Comparison of ENCODE assay signal across 1 cellular context in the genomic region with DNA sequence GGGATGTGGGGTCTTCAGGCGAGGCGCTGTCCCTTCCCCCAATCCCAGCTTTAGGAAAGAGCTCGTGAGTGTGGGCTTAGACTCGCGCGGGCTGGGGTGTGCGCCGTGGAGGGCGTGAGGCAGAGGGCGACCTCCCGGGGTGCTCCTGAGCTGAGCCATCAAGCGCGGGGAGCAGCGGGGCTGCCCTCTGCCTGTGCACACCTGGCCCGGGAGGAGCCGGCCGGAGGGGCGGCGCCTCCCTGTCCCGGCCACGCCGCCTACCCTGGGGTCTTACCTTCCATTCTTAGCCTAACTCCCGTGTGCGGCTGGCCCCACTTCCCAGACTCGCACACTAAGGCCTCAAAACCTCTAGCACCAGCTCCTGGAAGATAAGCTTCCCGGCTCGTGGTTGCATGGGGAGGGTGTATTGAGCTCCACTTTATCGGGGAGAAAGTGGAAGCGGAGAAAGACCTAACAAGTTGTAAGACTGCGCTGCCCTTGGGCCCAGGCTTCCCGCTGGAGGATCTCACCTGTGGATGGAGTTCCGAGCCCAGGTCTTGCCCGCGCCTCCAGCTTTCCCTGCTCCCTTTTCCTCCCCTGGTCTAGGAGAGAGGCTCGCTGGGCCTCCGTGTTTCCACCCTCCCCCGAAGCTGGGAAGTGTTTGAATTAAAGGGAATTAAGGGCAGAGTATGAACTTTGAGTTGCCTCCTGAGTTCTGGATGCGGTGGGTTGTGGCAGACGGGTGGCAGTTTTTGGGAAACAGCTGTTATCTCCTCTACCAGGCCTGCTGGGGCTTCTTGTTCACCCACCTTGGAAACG.
TF ChIP-seq lines count a peak whose summit lies in the region.

No MANE protein-coding gene starts in this region.

TF ChIP-seq in HepG2, 621 proteins besides CTCF, POLR2A, EP300 and RAD21 (continued from another document and continues in another):
- TF ChIP-seq, protein P1, sequence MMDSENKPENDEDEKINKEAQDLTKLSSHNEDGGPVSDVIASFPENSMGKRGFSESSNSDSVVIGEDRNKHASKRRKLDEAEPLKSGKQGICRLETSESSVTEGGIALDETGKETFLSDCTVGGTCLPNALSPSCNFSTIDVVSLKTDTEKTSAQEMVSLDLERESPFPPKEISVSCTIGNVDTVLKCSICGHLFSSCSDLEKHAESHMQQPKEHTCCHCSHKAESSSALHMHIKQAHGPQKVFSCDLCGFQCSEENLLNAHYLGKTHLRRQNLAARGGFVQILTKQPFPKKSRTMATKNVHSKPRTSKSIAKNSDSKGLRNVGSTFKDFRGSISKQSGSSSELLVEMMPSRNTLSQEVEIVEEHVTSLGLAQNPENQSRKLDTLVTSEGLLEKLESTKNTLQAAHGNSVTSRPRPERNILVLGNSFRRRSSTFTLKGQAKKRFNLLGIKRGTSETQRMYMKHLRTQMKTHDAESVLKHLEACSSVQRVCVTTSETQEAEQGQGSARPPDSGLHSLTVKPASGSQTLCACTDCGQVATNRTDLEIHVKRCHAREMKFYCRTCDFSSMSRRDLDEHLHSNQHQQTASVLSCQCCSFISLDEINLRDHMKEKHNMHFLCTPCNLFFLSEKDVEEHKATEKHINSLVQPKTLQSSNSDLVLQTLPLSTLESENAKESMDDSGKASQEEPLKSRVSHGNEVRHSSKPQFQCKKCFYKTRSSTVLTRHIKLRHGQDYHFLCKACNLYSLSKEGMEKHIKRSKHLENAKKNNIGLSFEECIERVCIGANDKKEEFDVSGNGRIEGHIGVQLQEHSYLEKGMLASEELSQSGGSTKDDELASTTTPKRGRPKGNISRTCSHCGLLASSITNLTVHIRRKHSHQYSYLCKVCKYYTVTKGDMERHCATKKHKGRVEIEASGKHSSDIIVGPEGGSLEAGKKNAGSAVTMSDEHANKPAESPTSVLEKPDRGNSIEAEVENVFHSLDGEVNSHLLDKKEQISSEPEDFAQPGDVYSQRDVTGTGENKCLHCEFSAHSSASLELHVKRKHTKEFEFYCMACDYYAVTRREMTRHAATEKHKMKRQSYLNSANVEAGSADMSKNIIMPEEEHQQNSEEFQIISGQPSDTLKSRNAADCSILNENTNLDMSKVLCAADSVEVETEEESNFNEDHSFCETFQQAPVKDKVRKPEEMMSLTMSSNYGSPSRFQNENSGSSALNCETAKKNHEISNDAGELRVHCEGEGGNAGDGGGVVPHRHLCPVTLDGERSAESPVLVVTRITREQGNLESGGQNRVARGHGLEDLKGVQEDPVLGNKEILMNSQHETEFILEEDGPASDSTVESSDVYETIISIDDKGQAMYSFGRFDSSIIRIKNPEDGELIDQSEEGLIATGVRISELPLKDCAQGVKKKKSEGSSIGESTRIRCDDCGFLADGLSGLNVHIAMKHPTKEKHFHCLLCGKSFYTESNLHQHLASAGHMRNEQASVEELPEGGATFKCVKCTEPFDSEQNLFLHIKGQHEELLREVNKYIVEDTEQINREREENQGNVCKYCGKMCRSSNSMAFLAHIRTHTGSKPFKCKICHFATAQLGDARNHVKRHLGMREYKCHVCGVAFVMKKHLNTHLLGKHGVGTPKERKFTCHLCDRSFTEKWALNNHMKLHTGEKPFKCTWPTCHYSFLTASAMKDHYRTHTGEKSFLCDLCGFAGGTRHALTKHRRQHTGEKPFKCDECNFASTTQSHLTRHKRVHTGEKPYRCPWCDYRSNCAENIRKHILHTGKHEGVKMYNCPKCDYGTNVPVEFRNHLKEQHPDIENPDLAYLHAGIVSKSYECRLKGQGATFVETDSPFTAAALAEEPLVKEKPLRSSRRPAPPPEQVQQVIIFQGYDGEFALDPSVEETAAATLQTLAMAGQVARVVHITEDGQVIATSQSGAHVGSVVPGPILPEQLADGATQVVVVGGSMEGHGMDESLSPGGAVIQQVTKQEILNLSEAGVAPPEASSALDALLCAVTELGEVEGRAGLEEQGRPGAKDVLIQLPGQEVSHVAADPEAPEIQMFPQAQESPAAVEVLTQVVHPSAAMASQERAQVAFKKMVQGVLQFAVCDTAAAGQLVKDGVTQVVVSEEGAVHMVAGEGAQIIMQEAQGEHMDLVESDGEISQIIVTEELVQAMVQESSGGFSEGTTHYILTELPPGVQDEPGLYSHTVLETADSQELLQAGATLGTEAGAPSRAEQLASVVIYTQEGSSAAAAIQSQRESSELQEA (CRISPR knock-in tag; IDR thresholded peaks at IDR 0.05; ENCODE audit: not compliant biosample characterization): peak; percentile 51
- TF ChIP-seq ZNF563 (CRISPR knock-in tag; IDR thresholded peaks at IDR 0.05) (0 out of 2 replicates have a peak, but pooled peaks have one; percentile 24), NFYB (CRISPR knock-in tag; IDR thresholded peaks at IDR 0.05) (no peak), MEF2D (CRISPR knock-in tag; IDR thresholded peaks at IDR 0.05) (no peak), ZNF781 (CRISPR knock-in tag; IDR thresholded peaks at IDR 0.05; ENCODE audit: borderline replicate concordance, not compliant biosample characterization) (no peak), ZNF230 (CRISPR knock-in tag; IDR thresholded peaks at IDR 0.05) (no peak; the same call in 1 of the 2 replicates), ZNF350 (CRISPR knock-in tag; IDR thresholded peaks at IDR 0.05; ENCODE audit: borderline replicate concordance, low read depth) (peak; percentile 44), JARID2 (CRISPR knock-in tag; IDR thresholded peaks at IDR 0.05; ENCODE audit: insufficient replicate concordance) (peak; percentile 60), HOXA9 (CRISPR knock-in tag; IDR thresholded peaks at IDR 0.05; ENCODE audit: borderline replicate concordance) (no peak), ZNF484 (CRISPR knock-in tag; IDR thresholded peaks at IDR 0.05; ENCODE audit: borderline replicate concordance, low read depth) (no peak), ZNF180 (CRISPR knock-in tag; IDR thresholded peaks at IDR 0.05; ENCODE audit: borderline replicate concordance, low read depth) (peak; percentile 64; the same call in 1 of the 2 replicates), YEATS4 (CRISPR knock-in tag; IDR thresholded peaks at IDR 0.05; ENCODE audit: borderline replicate concordance) (peak; percentile 28; the same call in 1 of the 2 replicates), MXI1 (IDR thresholded peaks at IDR 0.05; ENCODE audit: borderline replicate concordance, low read depth, low read length) (peak; percentile 38; the same call in 1 of the 3 replicates), ZNF549 (CRISPR knock-in tag; IDR thresholded peaks at IDR 0.05) (no peak), ARNT (IDR thresholded peaks at IDR 0.05) (no peak), ZNF567 (CRISPR knock-in tag; IDR thresholded peaks at IDR 0.05; ENCODE audit: borderline replicate concordance) (no peak), ZNF431 (CRISPR knock-in tag; IDR thresholded peaks at IDR 0.05; ENCODE audit: borderline replicate concordance, low read depth) (no peak), ZFYVE20 (CRISPR knock-in tag; IDR thresholded peaks at IDR 0.05; ENCODE audit: borderline replicate concordance, low read depth) (peak; percentile 40; the same call in 1 of the 2 replicates), SNAPC2 (CRISPR knock-in tag; IDR thresholded peaks at IDR 0.05) (peak; percentile 91), TEAD2 (CRISPR knock-in tag; IDR thresholded peaks at IDR 0.05) (no peak), TCF7 (IDR thresholded peaks at IDR 0.05; ENCODE audit: low read depth) (no peak), ATF7 (IDR thresholded peaks at IDR 0.05) (no peak), ATF7 (CRISPR knock-in tag; IDR thresholded peaks at IDR 0.05) (no peak)
- TF ChIP-seq, protein P2, sequence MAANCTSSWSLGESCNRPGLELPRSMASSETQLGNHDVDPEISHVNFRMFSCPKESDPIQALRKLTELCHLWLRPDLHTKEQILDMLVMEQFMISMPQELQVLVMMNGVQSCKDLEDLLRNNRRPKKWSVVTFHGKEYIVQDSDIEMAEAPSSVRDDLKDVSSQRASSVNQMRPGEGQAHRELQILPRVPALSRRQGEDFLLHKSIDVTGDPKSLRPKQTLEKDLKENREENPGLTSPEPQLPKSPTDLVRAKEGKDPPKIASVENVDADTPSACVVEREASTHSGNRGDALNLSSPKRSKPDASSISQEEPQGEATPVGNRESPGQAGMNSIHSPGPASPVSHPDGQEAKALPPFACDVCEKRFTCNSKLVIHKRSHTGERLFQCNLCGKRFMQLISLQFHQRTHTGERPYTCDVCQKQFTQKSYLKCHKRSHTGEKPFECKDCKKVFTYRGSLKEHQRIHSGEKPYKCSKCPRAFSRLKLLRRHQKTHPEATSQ (CRISPR knock-in tag; IDR thresholded peaks at IDR 0.05; ENCODE audit: borderline replicate concordance): 0 out of 2 replicates have a peak, but pooled peaks have one; percentile 58
- TF ChIP-seq, protein P3, sequence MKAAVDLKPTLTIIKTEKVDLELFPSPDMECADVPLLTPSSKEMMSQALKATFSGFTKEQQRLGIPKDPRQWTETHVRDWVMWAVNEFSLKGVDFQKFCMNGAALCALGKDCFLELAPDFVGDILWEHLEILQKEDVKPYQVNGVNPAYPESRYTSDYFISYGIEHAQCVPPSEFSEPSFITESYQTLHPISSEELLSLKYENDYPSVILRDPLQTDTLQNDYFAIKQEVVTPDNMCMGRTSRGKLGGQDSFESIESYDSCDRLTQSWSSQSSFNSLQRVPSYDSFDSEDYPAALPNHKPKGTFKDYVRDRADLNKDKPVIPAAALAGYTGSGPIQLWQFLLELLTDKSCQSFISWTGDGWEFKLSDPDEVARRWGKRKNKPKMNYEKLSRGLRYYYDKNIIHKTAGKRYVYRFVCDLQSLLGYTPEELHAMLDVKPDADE (CRISPR knock-in tag; IDR thresholded peaks at IDR 0.05): no peak
- TF ChIP-seq, protein P4, sequence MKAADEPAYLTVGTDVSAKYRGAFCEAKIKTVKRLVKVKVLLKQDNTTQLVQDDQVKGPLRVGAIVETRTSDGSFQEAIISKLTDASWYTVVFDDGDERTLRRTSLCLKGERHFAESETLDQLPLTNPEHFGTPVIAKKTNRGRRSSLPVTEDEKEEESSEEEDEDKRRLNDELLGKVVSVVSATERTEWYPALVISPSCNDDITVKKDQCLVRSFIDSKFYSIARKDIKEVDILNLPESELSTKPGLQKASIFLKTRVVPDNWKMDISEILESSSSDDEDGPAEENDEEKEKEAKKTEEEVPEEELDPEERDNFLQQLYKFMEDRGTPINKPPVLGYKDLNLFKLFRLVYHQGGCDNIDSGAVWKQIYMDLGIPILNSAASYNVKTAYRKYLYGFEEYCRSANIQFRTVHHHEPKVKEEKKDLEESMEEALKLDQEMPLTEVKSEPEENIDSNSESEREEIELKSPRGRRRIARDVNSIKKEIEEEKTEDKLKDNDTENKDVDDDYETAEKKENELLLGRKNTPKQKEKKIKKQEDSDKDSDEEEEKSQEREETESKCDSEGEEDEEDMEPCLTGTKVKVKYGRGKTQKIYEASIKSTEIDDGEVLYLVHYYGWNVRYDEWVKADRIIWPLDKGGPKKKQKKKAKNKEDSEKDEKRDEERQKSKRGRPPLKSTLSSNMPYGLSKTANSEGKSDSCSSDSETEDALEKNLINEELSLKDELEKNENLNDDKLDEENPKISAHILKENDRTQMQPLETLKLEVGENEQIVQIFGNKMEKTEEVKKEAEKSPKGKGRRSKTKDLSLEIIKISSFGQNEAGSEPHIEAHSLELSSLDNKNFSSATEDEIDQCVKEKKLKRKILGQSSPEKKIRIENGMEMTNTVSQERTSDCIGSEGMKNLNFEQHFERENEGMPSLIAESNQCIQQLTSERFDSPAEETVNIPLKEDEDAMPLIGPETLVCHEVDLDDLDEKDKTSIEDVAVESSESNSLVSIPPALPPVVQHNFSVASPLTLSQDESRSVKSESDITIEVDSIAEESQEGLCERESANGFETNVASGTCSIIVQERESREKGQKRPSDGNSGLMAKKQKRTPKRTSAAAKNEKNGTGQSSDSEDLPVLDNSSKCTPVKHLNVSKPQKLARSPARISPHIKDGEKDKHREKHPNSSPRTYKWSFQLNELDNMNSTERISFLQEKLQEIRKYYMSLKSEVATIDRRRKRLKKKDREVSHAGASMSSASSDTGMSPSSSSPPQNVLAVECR (CRISPR knock-in tag; IDR thresholded peaks at IDR 0.05; ENCODE audit: borderline replicate concordance): peak; percentile 52; the same call in 1 of the 2 replicates
- TF ChIP-seq, protein P5, sequence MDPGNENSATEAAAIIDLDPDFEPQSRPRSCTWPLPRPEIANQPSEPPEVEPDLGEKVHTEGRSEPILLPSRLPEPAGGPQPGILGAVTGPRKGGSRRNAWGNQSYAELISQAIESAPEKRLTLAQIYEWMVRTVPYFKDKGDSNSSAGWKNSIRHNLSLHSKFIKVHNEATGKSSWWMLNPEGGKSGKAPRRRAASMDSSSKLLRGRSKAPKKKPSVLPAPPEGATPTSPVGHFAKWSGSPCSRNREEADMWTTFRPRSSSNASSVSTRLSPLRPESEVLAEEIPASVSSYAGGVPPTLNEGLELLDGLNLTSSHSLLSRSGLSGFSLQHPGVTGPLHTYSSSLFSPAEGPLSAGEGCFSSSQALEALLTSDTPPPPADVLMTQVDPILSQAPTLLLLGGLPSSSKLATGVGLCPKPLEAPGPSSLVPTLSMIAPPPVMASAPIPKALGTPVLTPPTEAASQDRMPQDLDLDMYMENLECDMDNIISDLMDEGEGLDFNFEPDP (CRISPR knock-in tag; conservative IDR thresholded peaks at IDR 0.05): 0 out of 2 replicates have a peak, but pooled peaks have one; percentile 86
- TF ChIP-seq, protein P6, sequence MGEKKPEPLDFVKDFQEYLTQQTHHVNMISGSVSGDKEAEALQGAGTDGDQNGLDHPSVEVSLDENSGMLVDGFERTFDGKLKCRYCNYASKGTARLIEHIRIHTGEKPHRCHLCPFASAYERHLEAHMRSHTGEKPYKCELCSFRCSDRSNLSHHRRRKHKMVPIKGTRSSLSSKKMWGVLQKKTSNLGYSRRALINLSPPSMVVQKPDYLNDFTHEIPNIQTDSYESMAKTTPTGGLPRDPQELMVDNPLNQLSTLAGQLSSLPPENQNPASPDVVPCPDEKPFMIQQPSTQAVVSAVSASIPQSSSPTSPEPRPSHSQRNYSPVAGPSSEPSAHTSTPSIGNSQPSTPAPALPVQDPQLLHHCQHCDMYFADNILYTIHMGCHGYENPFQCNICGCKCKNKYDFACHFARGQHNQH (CRISPR knock-in tag; IDR thresholded peaks at IDR 0.05): peak; percentile 61; the same call in 1 of the 2 replicates
- TF ChIP-seq, protein P7, sequence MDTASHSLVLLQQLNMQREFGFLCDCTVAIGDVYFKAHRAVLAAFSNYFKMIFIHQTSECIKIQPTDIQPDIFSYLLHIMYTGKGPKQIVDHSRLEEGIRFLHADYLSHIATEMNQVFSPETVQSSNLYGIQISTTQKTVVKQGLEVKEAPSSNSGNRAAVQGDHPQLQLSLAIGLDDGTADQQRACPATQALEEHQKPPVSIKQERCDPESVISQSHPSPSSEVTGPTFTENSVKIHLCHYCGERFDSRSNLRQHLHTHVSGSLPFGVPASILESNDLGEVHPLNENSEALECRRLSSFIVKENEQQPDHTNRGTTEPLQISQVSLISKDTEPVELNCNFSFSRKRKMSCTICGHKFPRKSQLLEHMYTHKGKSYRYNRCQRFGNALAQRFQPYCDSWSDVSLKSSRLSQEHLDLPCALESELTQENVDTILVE (CRISPR knock-in tag; IDR thresholded peaks at IDR 0.05): peak; percentile 45; the same call in 1 of the 2 replicates
- TF ChIP-seq, protein P8, sequence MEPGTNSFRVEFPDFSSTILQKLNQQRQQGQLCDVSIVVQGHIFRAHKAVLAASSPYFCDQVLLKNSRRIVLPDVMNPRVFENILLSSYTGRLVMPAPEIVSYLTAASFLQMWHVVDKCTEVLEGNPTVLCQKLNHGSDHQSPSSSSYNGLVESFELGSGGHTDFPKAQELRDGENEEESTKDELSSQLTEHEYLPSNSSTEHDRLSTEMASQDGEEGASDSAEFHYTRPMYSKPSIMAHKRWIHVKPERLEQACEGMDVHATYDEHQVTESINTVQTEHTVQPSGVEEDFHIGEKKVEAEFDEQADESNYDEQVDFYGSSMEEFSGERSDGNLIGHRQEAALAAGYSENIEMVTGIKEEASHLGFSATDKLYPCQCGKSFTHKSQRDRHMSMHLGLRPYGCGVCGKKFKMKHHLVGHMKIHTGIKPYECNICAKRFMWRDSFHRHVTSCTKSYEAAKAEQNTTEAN (CRISPR knock-in tag; conservative IDR thresholded peaks at IDR 0.05): no peak
